Comparison of ENCODE assay signal across 24 cellular contexts in the genomic region with DNA sequence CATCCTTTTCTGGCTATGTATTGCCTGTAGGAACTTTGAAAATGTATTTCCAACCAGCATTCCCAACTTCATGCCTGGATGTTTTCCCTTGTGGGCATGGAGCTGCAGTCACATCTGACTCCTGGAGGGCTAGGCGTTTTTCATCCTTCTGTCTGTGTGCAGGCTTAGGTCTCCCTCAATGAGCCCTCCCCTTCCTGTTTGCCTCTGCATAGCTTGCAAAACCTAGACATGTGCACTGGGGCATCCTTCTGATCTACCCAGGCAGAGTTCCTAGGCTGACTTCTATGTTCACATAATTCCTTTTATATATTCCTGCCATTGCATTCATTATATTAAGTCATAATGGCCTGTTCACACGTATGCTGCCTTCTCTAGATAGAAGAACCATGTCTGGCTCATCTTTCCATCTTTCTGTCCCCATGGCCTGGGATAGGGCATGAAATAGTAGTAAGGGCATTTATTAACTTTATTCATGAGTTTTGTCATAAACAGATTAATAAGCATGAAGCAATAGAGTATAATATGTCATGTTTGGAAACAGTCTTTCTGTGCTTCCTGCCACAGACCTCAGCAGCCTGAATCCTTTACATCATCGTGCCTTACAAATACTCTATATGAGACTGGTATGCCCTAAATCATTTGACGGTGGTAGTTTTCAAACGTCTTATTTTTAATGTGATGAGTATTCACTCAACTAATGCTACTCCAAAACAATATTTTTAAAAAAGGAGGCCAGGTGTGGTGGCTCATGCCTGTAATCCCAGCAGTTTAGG.
A peak's percentile ranks its signal among the peaks of the same experiment; 100 is the strongest.
DNase-seq lines count a peak whose midpoint lies in the region; ATAC-seq and TF ChIP-seq lines count a peak whose summit lies in the region.
"Had no signal": no experiment of that assay in that cellular context is flagged by ENCODE, and none has a peak within 500 bp of the region (broad histone marks: within the 10 kb centered on the region; RNA-seq: fewer than 3 reads in every experiment).

No MANE protein-coding gene starts in this region.

- no peaks in the 10 kb centered on the region for H3K9me3 Mint-ChIP-seq in stimulated activated naive CD8-positive, alpha-beta T cell treated with anti-CD3 and anti-CD28 coated beads, Interleukin-15, amount 100 ng/mL, for 72 hours
- H3K9me3 Mint-ChIP-seq in endodermal cell = no peaks in the 10 kb centered on the region
- H3K9me3 Mint-ChIP-seq: CD8-positive, alpha-beta T cell; H9; HFFc6 had no signal

- no peaks in the 10 kb centered on the region for H3K27me3 Mint-ChIP-seq in stimulated activated naive CD8-positive, alpha-beta T cell treated with anti-CD3 and anti-CD28 coated beads, Interleukin-15, amount 100 ng/mL, for 72 hours
- H3K27me3 Mint-ChIP-seq in endodermal cell (ENCODE audit: insufficient read depth) = peaks cover 9% of the 10 kb centered on the region

- H3K4me3 ChIP-seq in OCI-LY7 (ENCODE audit: low read depth, low read length, poor library complexity, severe bottlenecking) (no peak overlapping the region), endodermal cell (ENCODE audit: low read length) (no peak overlapping the region)
- H3K4me3 ChIP-seq: GM23248 had no signal

- peak overlapping the region; percentile 25 for H3K4me2 ChIP-seq in OCI-LY7 (ENCODE audit: low read length)
- H3K4me2 ChIP-seq: KMS-11 had no signal

- no peaks in the 10 kb centered on the region for H3K27me3 ChIP-seq in endodermal cell (ENCODE audit: control insufficient read depth, insufficient read depth, low read length, poor library complexity, severe bottlenecking)

- H3K27ac ChIP-seq in OCI-LY7 (ENCODE audit: low read depth, low read length, poor library complexity, severe bottlenecking) (peak overlapping the region; percentile 28), endodermal cell (ENCODE audit: low read depth, low read length) (no peak overlapping the region)
- H3K27ac ChIP-seq: C4-2B, GM23248, KMS-11, RWPE1 had no signal

- 79 to 92% methylated on average over 2 to 5 of the region's 5 CpGs for WGBS in endodermal cell (ENCODE audit: insufficient coverage in 1 of 2, insufficient read length in 1 of 2), 2 experiments

- peaks cover 30% of the 10 kb centered on the region for H3K4me1 Mint-ChIP-seq in stimulated activated naive CD8-positive, alpha-beta T cell treated with anti-CD3 and anti-CD28 coated beads, Interleukin-15, amount 100 ng/mL, for 72 hours
- H3K4me1 Mint-ChIP-seq in endodermal cell = peaks cover 15% of the 10 kb centered on the region
- H3K4me1 Mint-ChIP-seq: B cell had no signal

- no TSS peak for BruUV-seq in OCI-LY7 (replicated peaks; lab: Mats Ljungman, UMichigan)

- no peaks in the 10 kb centered on the region for H4K20me1 ChIP-seq in OCI-LY7 (ENCODE audit: insufficient read depth, low read length)

- ATAC-seq in stimulated activated naive CD8-positive, alpha-beta T cell treated with anti-CD3 and anti-CD28 coated beads, Interleukin-15, amount 100 ng/mL, for 72 hours = peak; percentile 44
- no peak for ATAC-seq in stimulated activated naive CD8-positive, alpha-beta T cell treated with anti-CD3 and anti-CD28 coated beads, Interleukin-15, Interleukin-2, amounts not matched to agents 100 U/mL and 50 U/mL, for 24 hours
- no peak for ATAC-seq in left cardiac atrium
- no peak for ATAC-seq in GM18498 (IDR thresholded peaks at IDR 0.05; ENCODE audit: unreplicated experiment)
- ATAC-seq: CD8-positive, alpha-beta T cell had no signal

- H3K36me3 ChIP-seq in OCI-LY7 (ENCODE audit: insufficient read depth, low read length) (no peaks in the 10 kb centered on the region), endodermal cell (ENCODE audit: control insufficient read depth, insufficient read depth, low read length) (no peaks in the 10 kb centered on the region)

- H3K9me3 ChIP-seq in OCI-LY7 (ENCODE audit: low read length) = no peaks in the 10 kb centered on the region
- H3K9me3 ChIP-seq in endodermal cell (ENCODE audit: control insufficient read depth, low read length) = no peaks in the 10 kb centered on the region

- H3K79me2 ChIP-seq in OCI-LY7 (ENCODE audit: insufficient read depth, low read depth, low read length) = no peaks in the 10 kb centered on the region

- H3K36me3 Mint-ChIP-seq in endodermal cell (ENCODE audit: low read depth) = no peaks in the 10 kb centered on the region
- H3K36me3 Mint-ChIP-seq: CD8-positive, alpha-beta T cell had no signal

- peak overlapping the region in 1 of 2 donors; percentile 61 for H3K27ac Mint-ChIP-seq in stimulated activated naive CD8-positive, alpha-beta T cell treated with anti-CD3 and anti-CD28 coated beads, Interleukin-15, amount 100 ng/mL, for 72 hours
- no peak overlapping the region for H3K27ac Mint-ChIP-seq in endodermal cell
- H3K27ac Mint-ChIP-seq: B cell; CD8-positive, alpha-beta T cell; H9; HFFc6 had no signal

- H3K9ac ChIP-seq in endodermal cell (ENCODE audit: extremely low read depth, low read length, poor library complexity, severe bottlenecking) = no peak overlapping the region
- H3K9ac ChIP-seq: GM23248, KMS-11 had no signal

- peak overlapping the region; percentile 24; the same call in 1 of the 2 replicates for H2AFZ ChIP-seq in OCI-LY7 (ENCODE audit: low read length)
- H2AFZ ChIP-seq: GM23248 had no signal

- no peak overlapping the region for H3K4me3 Mint-ChIP-seq in stimulated activated naive CD8-positive, alpha-beta T cell treated with anti-CD3 and anti-CD28 coated beads, Interleukin-15, amount 100 ng/mL, for 72 hours
- no peak overlapping the region for H3K4me3 Mint-ChIP-seq in endodermal cell
- H3K4me3 Mint-ChIP-seq: B cell; CD8-positive, alpha-beta T cell; H9; HFFc6 had no signal

- POLR2A ChIA-PET in OCI-LY7 (lab: Charles Lee) = interaction anchor here (0.5 to 0.8 kb wide), 4 partner anchors 9 to 348 kb away, joined by 3 to 4 read pairs (median 4); no protein-coding TSS in a partner anchor

- intact Hi-C loops in OCI-LY7 (cut with micrococcal nuclease; ENCODE audit: unreplicated experiment) (no loop called here), left cardiac atrium (cut with DNase I) (no loop called here)

- peaks cover 44% of the 10 kb centered on the region for H3K4me1 ChIP-seq in OCI-LY7 (ENCODE audit: insufficient read depth, low read length, poor library complexity, severe bottlenecking)
- H3K4me1 ChIP-seq in endodermal cell (ENCODE audit: control insufficient read depth, insufficient read depth, low read length) = no peaks in the 10 kb centered on the region

- CTCF ChIA-PET in OCI-LY7 (lab: Charles Lee; ENCODE audit: unreplicated experiment) = interaction anchor here (0.6 kb wide), 1 partner anchor 59 kb away, joined by 3 read pairs; no protein-coding TSS in a partner anchor

- TF ChIP-seq CTCF in OCI-LY7 (conservative IDR thresholded peaks at IDR 0.05; ENCODE audit: low read length) (no peak), endodermal cell (conservative IDR thresholded peaks at IDR 0.05) (no peak)

- DNase-seq in stimulated activated naive CD8-positive, alpha-beta T cell treated with anti-CD3 and anti-CD28 coated beads, Interleukin-15, amount 100 ng/mL, for 72 hours = no peak
- no peak for DNase-seq in stimulated activated naive CD8-positive, alpha-beta T cell treated with anti-CD3 and anti-CD28 coated beads, Interleukin-15, Interleukin-2, amounts not matched to agents 100 U/mL and 50 U/mL, for 24 hours
- DNase-seq in OCI-LY7 (ENCODE audit: low spot score) (peak; percentile 56), endodermal cell (peak; percentile 18), left cardiac atrium (no peak), AG08396 (ENCODE audit: low spot score) (no peak)
- DNase-seq: CD8-positive, alpha-beta T cell; DMS 273 treated with DMSO at 0.1 percent for 48 hours; DMS79; GM23248; H9; HFFc6; NCI-H1048; NCI-H1417; NCI-H1694; NCI-H2029 treated with DMSO at 0.1 percent for 48 hours; NCI-H2227 treated with DMSO at 0.1 percent for 48 hours; NCI-H526 treated with DMSO at 0.1 percent for 48 hours; SHP77 had no signal

- no peaks in the 10 kb centered on the region for H3K9me2 ChIP-seq in OCI-LY7 (ENCODE audit: insufficient read depth, low read length)

Comparison
In these comparisons a context has a peak if more than half of its experiments do, and no peak if none do; other contexts are left out.
1. DNase-seq: peak in OCI-LY7 (single experiment) and endodermal cell (single experiment); none in stimulated activated naive CD8-positive, alpha-beta T cell treated with anti-CD3 and anti-CD28 coated beads, Interleukin-15, amount 100 ng/mL, for 72 hours (0 of 2), stimulated activated naive CD8-positive, alpha-beta T cell treated with anti-CD3 and anti-CD28 coated beads, Interleukin-15, Interleukin-2, amounts not matched to agents 100 U/mL and 50 U/mL, for 24 hours (single experiment), left cardiac atrium (single experiment) and AG08396 (single experiment).